1 cellular context compared by ENCODE assay signal in genomic region chr5:14357441-14357840, GRCh38.
TF ChIP-seq lines count a peak whose summit lies in the region.

No MANE protein-coding gene starts in this region.

TF ChIP-seq in WTC11, 78 proteins besides CTCF, POLR2A, EP300 and RAD21 (continued from another document):
- no peak for TF ChIP-seq ZNF532 (CRISPR knock-in tag; IDR thresholded peaks at IDR 0.05; ENCODE audit: borderline replicate concordance)
- 0 out of 2 replicates have a peak, but pooled peaks have one; percentile 12 for TF ChIP-seq SP1 (CRISPR knock-in tag; conservative IDR thresholded peaks at IDR 0.05)
- TF ChIP-seq FOXP1 (CRISPR knock-in tag; IDR thresholded peaks at IDR 0.05; ENCODE audit: borderline replicate concordance), result 0 out of 2 replicates have a peak, but pooled peaks have one; percentile 10
- no peak for TF ChIP-seq ETV6 (CRISPR knock-in tag; IDR thresholded peaks at IDR 0.05)
- no peak for TF ChIP-seq PRDM15 (CRISPR knock-in tag; IDR thresholded peaks at IDR 0.05)
- TF ChIP-seq HMGXB4 (CRISPR knock-in tag; IDR thresholded peaks at IDR 0.05), result no peak
